In genomic region chr20:62407221-62407992, GRCh38 we compare ENCODE assay signal across 1 cellular context.
TF ChIP-seq lines count a peak whose summit lies in the region.

Gene CABLES2 (minus strand): TSS chr20:62407285. CDS start chr20:62407276, 9 bp downstream.

TF ChIP-seq in HepG2, 621 proteins besides CTCF, POLR2A, EP300 and RAD21 (continued from another document and continues in another):
- TF ChIP-seq ZBTB43 (CRISPR knock-in tag; conservative IDR thresholded peaks at IDR 0.05) (peak; percentile 78), ZNF879 (CRISPR knock-in tag; IDR thresholded peaks at IDR 0.05) (no peak), ZNF30 (CRISPR knock-in tag; IDR thresholded peaks at IDR 0.05) (peak; percentile 24; the same call in 1 of the 2 replicates), SIX4 (CRISPR knock-in tag; IDR thresholded peaks at IDR 0.05) (peak; percentile 60; the same call in 1 of the 2 replicates), SALL2 (CRISPR knock-in tag; IDR thresholded peaks at IDR 0.05) (peak; percentile 93), CCDC6 (CRISPR knock-in tag; IDR thresholded peaks at IDR 0.05) (0 out of 2 replicates have a peak, but pooled peaks have one; percentile 37), MLX (CRISPR knock-in tag; IDR thresholded peaks at IDR 0.05) (peak; percentile 30; the same call in 1 of the 2 replicates), NFE2L1 (CRISPR knock-in tag; IDR thresholded peaks at IDR 0.05; ENCODE audit: borderline replicate concordance) (peak; percentile 50; the same call in 1 of the 2 replicates), HOXD1 (CRISPR knock-in tag; IDR thresholded peaks at IDR 0.05) (peak; percentile 93; the same call in 1 of the 2 replicates), ZNF281 (CRISPR knock-in tag; IDR thresholded peaks at IDR 0.05; ENCODE audit: borderline replicate concordance) (peak; percentile 72; the same call in 1 of the 2 replicates), PCBP2 (optimal IDR thresholded peaks at IDR 0.05; ENCODE audit: low read depth, low read length, poor library complexity, severe bottlenecking) (no peak), ZNF780A (CRISPR knock-in tag; IDR thresholded peaks at IDR 0.05) (no peak), CBFB (CRISPR knock-in tag; IDR thresholded peaks at IDR 0.05) (peak; percentile 91), ZNF547 (CRISPR knock-in tag; IDR thresholded peaks at IDR 0.05) (peak; percentile 70; the same call in 1 of the 2 replicates), FOXM1 (CRISPR knock-in tag; IDR thresholded peaks at IDR 0.05) (peak; percentile 79; the same call in 1 of the 2 replicates), EHMT2 (IDR thresholded peaks at IDR 0.05; ENCODE audit: borderline replicate concordance, low read depth, low read length) (no peak), NFYB (CRISPR knock-in tag; IDR thresholded peaks at IDR 0.05) (peak; percentile 87), NCOA2 (CRISPR knock-in tag; IDR thresholded peaks at IDR 0.05) (peak; percentile 58; the same call in 1 of the 2 replicates), ZNF687 (CRISPR knock-in tag; IDR thresholded peaks at IDR 0.05) (peak; percentile 91), NR2F2 (IDR thresholded peaks at IDR 0.05; ENCODE audit: borderline replicate concordance, low read depth) (no peak), REL (CRISPR knock-in tag; conservative IDR thresholded peaks at IDR 0.05) (no peak), NFE2 (CRISPR knock-in tag; IDR thresholded peaks at IDR 0.05) (no peak), SP1 (IDR thresholded peaks at IDR 0.05) (no peak), SP1 (CRISPR knock-in tag; IDR thresholded peaks at IDR 0.05) (peak; percentile 75), ZNF576 (CRISPR knock-in tag; IDR thresholded peaks at IDR 0.05) (peak; percentile 83; the same call in 1 of the 2 replicates), SRY (CRISPR knock-in tag; IDR thresholded peaks at IDR 0.05) (peak; percentile 83), FOXO1 (CRISPR knock-in tag; IDR thresholded peaks at IDR 0.05) (peak; percentile 44), CENPT (CRISPR knock-in tag; IDR thresholded peaks at IDR 0.05; ENCODE audit: low read depth) (no peak), RBFOX2 (IDR thresholded peaks at IDR 0.05; ENCODE audit: low read depth, low read length) (no peak), IKZF1 (IDR thresholded peaks at IDR 0.05) (no peak), CREM (IDR thresholded peaks at IDR 0.05) (no peak), CREM (CRISPR knock-in tag; IDR thresholded peaks at IDR 0.05) (peak; percentile 31; the same call in 1 of the 2 replicates), ZNF816 (CRISPR knock-in tag; IDR thresholded peaks at IDR 0.05; ENCODE audit: borderline replicate concordance) (peak; percentile 75; the same call in 1 of the 2 replicates), MXI1 (IDR thresholded peaks at IDR 0.05; ENCODE audit: borderline replicate concordance, low read depth, low read length) (peak; percentile 64; the same call in 1 of the 3 replicates), NFYC (CRISPR knock-in tag; IDR thresholded peaks at IDR 0.05) (peak; percentile 91)
- TF ChIP-seq, protein P1, sequence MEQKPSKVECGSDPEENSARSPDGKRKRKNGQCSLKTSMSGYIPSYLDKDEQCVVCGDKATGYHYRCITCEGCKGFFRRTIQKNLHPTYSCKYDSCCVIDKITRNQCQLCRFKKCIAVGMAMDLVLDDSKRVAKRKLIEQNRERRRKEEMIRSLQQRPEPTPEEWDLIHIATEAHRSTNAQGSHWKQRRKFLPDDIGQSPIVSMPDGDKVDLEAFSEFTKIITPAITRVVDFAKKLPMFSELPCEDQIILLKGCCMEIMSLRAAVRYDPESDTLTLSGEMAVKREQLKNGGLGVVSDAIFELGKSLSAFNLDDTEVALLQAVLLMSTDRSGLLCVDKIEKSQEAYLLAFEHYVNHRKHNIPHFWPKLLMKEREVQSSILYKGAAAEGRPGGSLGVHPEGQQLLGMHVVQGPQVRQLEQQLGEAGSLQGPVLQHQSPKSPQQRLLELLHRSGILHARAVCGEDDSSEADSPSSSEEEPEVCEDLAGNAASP (CRISPR knock-in tag; IDR thresholded peaks at IDR 0.05; ENCODE audit: borderline replicate concordance), result peak; percentile 87
- TF ChIP-seq, protein P2, sequence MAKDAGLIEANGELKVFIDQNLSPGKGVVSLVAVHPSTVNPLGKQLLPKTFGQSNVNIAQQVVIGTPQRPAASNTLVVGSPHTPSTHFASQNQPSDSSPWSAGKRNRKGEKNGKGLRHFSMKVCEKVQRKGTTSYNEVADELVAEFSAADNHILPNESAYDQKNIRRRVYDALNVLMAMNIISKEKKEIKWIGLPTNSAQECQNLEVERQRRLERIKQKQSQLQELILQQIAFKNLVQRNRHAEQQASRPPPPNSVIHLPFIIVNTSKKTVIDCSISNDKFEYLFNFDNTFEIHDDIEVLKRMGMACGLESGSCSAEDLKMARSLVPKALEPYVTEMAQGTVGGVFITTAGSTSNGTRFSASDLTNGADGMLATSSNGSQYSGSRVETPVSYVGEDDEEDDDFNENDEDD (CRISPR knock-in tag; IDR thresholded peaks at IDR 0.05; ENCODE audit: borderline replicate concordance), result peak; percentile 97
- TF ChIP-seq, protein P3, sequence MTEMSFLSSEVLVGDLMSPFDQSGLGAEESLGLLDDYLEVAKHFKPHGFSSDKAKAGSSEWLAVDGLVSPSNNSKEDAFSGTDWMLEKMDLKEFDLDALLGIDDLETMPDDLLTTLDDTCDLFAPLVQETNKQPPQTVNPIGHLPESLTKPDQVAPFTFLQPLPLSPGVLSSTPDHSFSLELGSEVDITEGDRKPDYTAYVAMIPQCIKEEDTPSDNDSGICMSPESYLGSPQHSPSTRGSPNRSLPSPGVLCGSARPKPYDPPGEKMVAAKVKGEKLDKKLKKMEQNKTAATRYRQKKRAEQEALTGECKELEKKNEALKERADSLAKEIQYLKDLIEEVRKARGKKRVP (CRISPR knock-in tag; IDR thresholded peaks at IDR 0.05), result no peak
- TF ChIP-seq, protein P4, sequence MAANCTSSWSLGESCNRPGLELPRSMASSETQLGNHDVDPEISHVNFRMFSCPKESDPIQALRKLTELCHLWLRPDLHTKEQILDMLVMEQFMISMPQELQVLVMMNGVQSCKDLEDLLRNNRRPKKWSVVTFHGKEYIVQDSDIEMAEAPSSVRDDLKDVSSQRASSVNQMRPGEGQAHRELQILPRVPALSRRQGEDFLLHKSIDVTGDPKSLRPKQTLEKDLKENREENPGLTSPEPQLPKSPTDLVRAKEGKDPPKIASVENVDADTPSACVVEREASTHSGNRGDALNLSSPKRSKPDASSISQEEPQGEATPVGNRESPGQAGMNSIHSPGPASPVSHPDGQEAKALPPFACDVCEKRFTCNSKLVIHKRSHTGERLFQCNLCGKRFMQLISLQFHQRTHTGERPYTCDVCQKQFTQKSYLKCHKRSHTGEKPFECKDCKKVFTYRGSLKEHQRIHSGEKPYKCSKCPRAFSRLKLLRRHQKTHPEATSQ (CRISPR knock-in tag; IDR thresholded peaks at IDR 0.05; ENCODE audit: borderline replicate concordance), result peak; percentile 70
- TF ChIP-seq, protein P5, sequence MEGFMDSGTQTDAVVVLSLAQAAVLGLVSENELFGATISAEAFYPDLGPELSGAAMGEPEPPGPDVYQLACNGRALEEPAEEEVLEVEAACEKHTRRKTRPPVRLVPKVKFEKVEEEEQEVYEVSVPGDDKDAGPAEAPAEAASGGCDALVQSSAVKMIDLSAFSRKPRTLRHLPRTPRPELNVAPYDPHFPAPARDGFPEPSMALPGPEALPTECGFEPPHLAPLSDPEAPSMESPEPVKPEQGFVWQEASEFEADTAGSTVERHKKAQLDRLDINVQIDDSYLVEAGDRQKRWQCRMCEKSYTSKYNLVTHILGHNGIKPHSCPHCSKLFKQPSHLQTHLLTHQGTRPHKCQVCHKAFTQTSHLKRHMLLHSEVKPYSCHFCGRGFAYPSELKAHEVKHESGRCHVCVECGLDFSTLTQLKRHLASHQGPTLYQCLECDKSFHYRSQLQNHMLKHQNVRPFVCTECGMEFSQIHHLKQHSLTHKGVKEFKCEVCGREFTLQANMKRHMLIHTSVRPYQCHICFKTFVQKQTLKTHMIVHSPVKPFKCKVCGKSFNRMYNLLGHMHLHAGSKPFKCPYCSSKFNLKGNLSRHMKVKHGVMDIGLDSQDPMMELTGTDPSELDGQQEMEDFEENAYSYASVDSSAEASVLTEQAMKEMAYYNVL (CRISPR knock-in tag; IDR thresholded peaks at IDR 0.05; ENCODE audit: borderline replicate concordance), result peak; percentile 88; the same call in 1 of the 2 replicates
- TF ChIP-seq, protein P6, sequence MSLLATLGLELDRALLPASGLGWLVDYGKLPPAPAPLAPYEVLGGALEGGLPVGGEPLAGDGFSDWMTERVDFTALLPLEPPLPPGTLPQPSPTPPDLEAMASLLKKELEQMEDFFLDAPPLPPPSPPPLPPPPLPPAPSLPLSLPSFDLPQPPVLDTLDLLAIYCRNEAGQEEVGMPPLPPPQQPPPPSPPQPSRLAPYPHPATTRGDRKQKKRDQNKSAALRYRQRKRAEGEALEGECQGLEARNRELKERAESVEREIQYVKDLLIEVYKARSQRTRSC (CRISPR knock-in tag; IDR thresholded peaks at IDR 0.05; ENCODE audit: low read depth), result 0 out of 2 replicates have a peak, but pooled peaks have one; percentile 85
- TF ChIP-seq, protein P7, sequence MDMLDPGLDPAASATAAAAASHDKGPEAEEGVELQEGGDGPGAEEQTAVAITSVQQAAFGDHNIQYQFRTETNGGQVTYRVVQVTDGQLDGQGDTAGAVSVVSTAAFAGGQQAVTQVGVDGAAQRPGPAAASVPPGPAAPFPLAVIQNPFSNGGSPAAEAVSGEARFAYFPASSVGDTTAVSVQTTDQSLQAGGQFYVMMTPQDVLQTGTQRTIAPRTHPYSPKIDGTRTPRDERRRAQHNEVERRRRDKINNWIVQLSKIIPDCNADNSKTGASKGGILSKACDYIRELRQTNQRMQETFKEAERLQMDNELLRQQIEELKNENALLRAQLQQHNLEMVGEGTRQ (IDR thresholded peaks at IDR 0.05; ENCODE audit: low read depth, low read length), result no peak
- TF ChIP-seq, protein P7 (CRISPR knock-in tag; IDR thresholded peaks at IDR 0.05; ENCODE audit: borderline replicate concordance), result no peak; the same call in 1 of the 2 replicates
